Comparison of ENCODE assay signal across 10 cellular contexts in genomic region chr1:209808059-209808494, GRCh38. TPM values are rescaled to one million over a fixed set of nuclear protein-coding genes. Genes with fewer than 3 reads are reported as not detected.
DNase-seq lines count a peak whose midpoint lies in the region; TF ChIP-seq lines count a peak whose summit lies in the region.
"Had no signal": no experiment of that assay in that cellular context is flagged by ENCODE, and none has a peak within 500 bp of the region (broad histone marks: within the 10 kb centered on the region; RNA-seq: fewer than 3 reads in every experiment).

No MANE protein-coding gene starts in this region.

- no peak overlapping the region for H3K4ac ChIP-seq in mesenchymal stem cell (ENCODE audit: low read depth in 1 of 2, low read length in 2 of 2)

- no peak overlapping the region for H4K8ac ChIP-seq in mesenchymal stem cell (ENCODE audit: low read length)

- no peaks in the 10 kb centered on the region for H3K36me3 ChIP-seq in mesenchymal stem cell (ENCODE audit: control insufficient read depth in 1 of 2, insufficient read depth in 2 of 2, low read depth in 1 of 2, low read length in 2 of 2)
- H3K36me3 ChIP-seq: ascending aorta had no signal

- no peak overlapping the region for H3K4me2 ChIP-seq in mesenchymal stem cell (ENCODE audit: low read length, poor library complexity, severe bottlenecking)

- no peak overlapping the region for H4K91ac ChIP-seq in mesenchymal stem cell (ENCODE audit: low read length)

- H3K4me3 ChIP-seq in choroid plexus epithelial cell (ENCODE audit: low read depth, low read length): no peak overlapping the region
- H3K4me3 ChIP-seq in mesenchymal stem cell (ENCODE audit: insufficient read depth in 1 of 2, low read depth in 1 of 2, low read length in 2 of 2): no peak overlapping the region
- H3K4me3 ChIP-seq: ascending aorta had no signal

- H3K23ac ChIP-seq in mesenchymal stem cell (ENCODE audit: low read length in 2 of 2): no peak overlapping the region

- H3K18ac ChIP-seq in mesenchymal stem cell (ENCODE audit: low read depth in 1 of 2, low read length in 2 of 2): no peak overlapping the region

- H2BK15ac ChIP-seq in mesenchymal stem cell (ENCODE audit: low read depth, poor library complexity, severe bottlenecking): no peak overlapping the region

- no peak overlapping the region for H2BK12ac ChIP-seq in mesenchymal stem cell (ENCODE audit: low read length in 2 of 2)

- H3K14ac ChIP-seq in mesenchymal stem cell (ENCODE audit: low read length in 2 of 2): no peak overlapping the region

- H2BK120ac ChIP-seq in mesenchymal stem cell (ENCODE audit: low read depth, low read length): no peak overlapping the region

- no peak for TF ChIP-seq CTCF in choroid plexus epithelial cell (conservative IDR thresholded peaks at IDR 0.05; ENCODE audit: low read depth, low read length)

- no peaks in the 10 kb centered on the region for H3K79me1 ChIP-seq in mesenchymal stem cell (replicated peaks; ENCODE audit: low read length, poor library complexity, severe bottlenecking)

- no peak overlapping the region for H2BK5ac ChIP-seq in mesenchymal stem cell (ENCODE audit: low read depth, low read length, poor library complexity, severe bottlenecking)

- H2AK5ac ChIP-seq in mesenchymal stem cell (ENCODE audit: low read length, severe bottlenecking): no peak overlapping the region

- peaks cover 14% of the 10 kb centered on the region for H3K4me1 ChIP-seq in mesenchymal stem cell (ENCODE audit: control insufficient read depth, insufficient read depth, low read depth, low read length)

- H3K27ac ChIP-seq in mesenchymal stem cell (ENCODE audit: low read length, poor library complexity, severe bottlenecking): no peak overlapping the region
- H3K27ac ChIP-seq: ascending aorta had no signal

- peaks cover 0 to 12% of the 10 kb centered on the region in 2 experiments for H3K27me3 ChIP-seq in mesenchymal stem cell (ENCODE audit: control insufficient read depth in 1 of 2, insufficient read depth in 1 of 2, low read length in 2 of 2)
- H3K27me3 ChIP-seq: ascending aorta had no signal

- H2AFZ ChIP-seq in mesenchymal stem cell (ENCODE audit: low read depth, low read length): no peak overlapping the region

- DNase-seq in Daoy (ENCODE audit: low read depth) (peak; percentile 97), NCI-H2196 treated with DMSO at 0.1 percent for 48 hours (lab: John Stamatoyannopoulos, UW; ENCODE audit: unreplicated experiment) (peak; percentile 67), choroid plexus epithelial cell (ENCODE audit: low read depth) (peak; percentile 98), mesenchymal stem cell (peak; percentile 97), SKM-1 treated with dmso at 0.1 percent for 144 hours (lab: John Stamatoyannopoulos, UW; ENCODE audit: unreplicated experiment) (no peak), GF-D8 (lab: John Stamatoyannopoulos, UW) (no peak)
- no peak for DNase-seq in activated naive CD4-positive, alpha-beta T cell treated with Interleukin-2 at 50 U/mL for 16 hours
- no peak for DNase-seq in stimulated activated CD4-positive, alpha-beta T cell treated with anti-CD3 and anti-CD28 coated beads, Interleukin-1b, Interleukin-23, amount 100 ng/mL, for 48 hours
- DNase-seq: NCI-H1417 treated with DMSO at 0.1 percent for 48 hours had no signal

- H3K9me3 ChIP-seq in mesenchymal stem cell (ENCODE audit: control insufficient read depth, low read length): no peaks in the 10 kb centered on the region
- H3K9me3 ChIP-seq: ascending aorta had no signal

- no peak overlapping the region for H3K9ac ChIP-seq in mesenchymal stem cell (ENCODE audit: low read length)

RNA-seq across cellular contexts. Expression of gene IRF6, which starts 2.1 kb away (rescaled TPM):
- total RNA-seq in Daoy (2014; rRNA removed; shearing (Covaris generic)): not detected in 2 replicates
- 0.69 TPM for polyA plus RNA-seq in mesenchymal stem cell (2013, experiment 1 of 2)
- polyA plus RNA-seq in mesenchymal stem cell (2013, experiment 2 of 2): 0.64 TPM

RNA-seq across cellular contexts. Expression of gene UTP25, which starts 19.7 kb away (rescaled TPM):
- total RNA-seq in Daoy (2014; rRNA removed; shearing (Covaris generic)): 14.0 and 15.3 TPM in 2 replicates
- 3.3 TPM for polyA plus RNA-seq in mesenchymal stem cell (2013, experiment 1 of 2)
- polyA plus RNA-seq in mesenchymal stem cell (2013, experiment 2 of 2): 3.3 TPM

RNA-seq across cellular contexts. Expression of gene C1orf74, which starts 23.7 kb away (rescaled TPM):
- 3.4 and 3.5 TPM in 2 replicates for total RNA-seq in Daoy (2014; rRNA removed; shearing (Covaris generic))
- 0.95 TPM for polyA plus RNA-seq in mesenchymal stem cell (2013, experiment 1 of 2)
- polyA plus RNA-seq in mesenchymal stem cell (2013, experiment 2 of 2): 0.96 TPM

RNA-seq across cellular contexts. Expression of gene TRAF3IP3, which starts 52.2 kb away (rescaled TPM):
- not detected in 2 replicates for total RNA-seq in Daoy (2014; rRNA removed; shearing (Covaris generic))
- 0.06 TPM for polyA plus RNA-seq in mesenchymal stem cell (2013, experiment 1 of 2)
- 0.08 TPM for polyA plus RNA-seq in mesenchymal stem cell (2013, experiment 2 of 2)
- total RNA-seq: ascending aorta had no signal

Comparison
In these comparisons a context has a peak if more than half of its experiments do, and no peak if none do; other contexts are left out.
1. DNase-seq: peak in Daoy (single experiment), NCI-H2196 treated with DMSO at 0.1 percent for 48 hours (single experiment), choroid plexus epithelial cell (single experiment) and mesenchymal stem cell (single experiment); none in activated naive CD4-positive, alpha-beta T cell treated with Interleukin-2 at 50 U/mL for 16 hours (single experiment), stimulated activated CD4-positive, alpha-beta T cell treated with anti-CD3 and anti-CD28 coated beads, Interleukin-1b, Interleukin-23, amount 100 ng/mL, for 48 hours (single experiment), SKM-1 treated with dmso at 0.1 percent for 144 hours (single experiment) and GF-D8 (single experiment).